In genomic region chr7:75721426-75721825, GRCh38 we compare ENCODE assay signal across 16 cellular contexts. TPM values are rescaled to one million over a fixed set of nuclear protein-coding genes. Genes with fewer than 3 reads are reported as not detected.
DNase-seq lines count a peak whose midpoint lies in the region; ATAC-seq and TF ChIP-seq lines count a peak whose summit lies in the region.
"Had no signal": no experiment of that assay in that cellular context is flagged by ENCODE, and none has a peak within 500 bp of the region (broad histone marks: within the 10 kb centered on the region; RNA-seq: fewer than 3 reads in every experiment).

No MANE protein-coding gene starts in this region.

- no peaks in the 10 kb centered on the region for H3K9me3 ChIP-seq in left lung
- H3K9me3 ChIP-seq in sigmoid colon, result no peaks in the 10 kb centered on the region
- H3K9me3 ChIP-seq: Caco-2 had no signal

- CTCF ChIA-PET in RWPE1 (lab: Yijun Ruan, JAX), result interaction anchor here (0.7 kb wide), 1 partner anchor 18 kb away, joined by 4 read pairs; no protein-coding TSS in a partner anchor

- H3K4me3 Mint-ChIP-seq in chondrocyte (ENCODE audit: unreplicated experiment), result no peak overlapping the region
- H3K4me3 Mint-ChIP-seq: CD4-positive, alpha-beta memory T cell; H9 had no signal

- peaks cover 12% of the 10 kb centered on the region for H3K4me1 Mint-ChIP-seq in chondrocyte (ENCODE audit: low read depth)
- H3K4me1 Mint-ChIP-seq: CD4-positive, alpha-beta memory T cell; H9 had no signal

- peak overlapping the region; percentile 61 for H3K27ac ChIP-seq in RWPE1
- H3K27ac ChIP-seq in left lung, result no peak overlapping the region
- no peak overlapping the region for H3K27ac ChIP-seq in sigmoid colon
- H3K27ac ChIP-seq: GM23248 had no signal

- peak; percentile 12 for ATAC-seq in left lung
- ATAC-seq in GM21576 (IDR thresholded peaks at IDR 0.05; ENCODE audit: unreplicated experiment), result no peak
- ATAC-seq: HCT116 had no signal

- H3K4me1 ChIP-seq in left lung (peaks cover 0 to 15% of the 10 kb centered on the region in 2 donors), sigmoid colon (no peaks in the 10 kb centered on the region)
- H3K4me1 ChIP-seq: Caco-2 had no signal

- intact Hi-C loops in left lung (cut with DNase I) (no loop called here), sigmoid colon (cut with DNase I) (no loop called here)

- no peak overlapping the region for H3K27ac Mint-ChIP-seq in chondrocyte (ENCODE audit: unreplicated experiment)
- H3K27ac Mint-ChIP-seq: CD4-positive, alpha-beta memory T cell; H9 had no signal

- H3K27me3 ChIP-seq in left lung (no peaks in the 10 kb centered on the region), sigmoid colon (no peaks in the 10 kb centered on the region)

- DNase-seq in RWPE1 (ENCODE audit: low spot score) (no peak), chondrocyte (ENCODE audit: low spot score) (peak; percentile 5), left lung (no peak), sigmoid colon (peak; percentile 8), mucosa of gallbladder (ENCODE audit: low spot score) (no peak), NK-92 (lab: John Stamatoyannopoulos, UW; ENCODE audit: unreplicated experiment) (no peak)
- no peak for DNase-seq in central memory CD4-positive, alpha-beta T cell
- DNase-seq: C1 segment of cervical spinal cord; Caco-2; CD4-positive, alpha-beta memory T cell; DMS153; DND-41; GM23248; H9 had no signal

- POLR2A ChIA-PET in RWPE1 (lab: Yijun Ruan, JAX; ENCODE audit: low non-redundant PET), result no interaction called here

- no peak for TF ChIP-seq EP300 in sigmoid colon (IDR thresholded peaks at IDR 0.05)

- no peaks in the 10 kb centered on the region for H3K27me3 Mint-ChIP-seq in chondrocyte (ENCODE audit: low read depth)
- H3K27me3 Mint-ChIP-seq: CD4-positive, alpha-beta memory T cell had no signal

- no peak for TF ChIP-seq POLR2A in sigmoid colon (IDR thresholded peaks at IDR 0.05)

- H3K36me3 Mint-ChIP-seq in chondrocyte (ENCODE audit: low read depth), result peaks cover 1% of the 10 kb centered on the region

- H3K4me3 ChIP-seq in left lung (no peak overlapping the region), sigmoid colon (no peak overlapping the region)
- H3K4me3 ChIP-seq: GM23248 had no signal

- whole genome bisulfite sequencing in sigmoid colon, 2 donors, result 90 to 94% methylated on average over 2 of the region's 2 CpGs

- no peaks in the 10 kb centered on the region for H3K9me3 Mint-ChIP-seq in chondrocyte (ENCODE audit: low read depth)
- H3K9me3 Mint-ChIP-seq: CD4-positive, alpha-beta memory T cell; H9 had no signal

- no peaks in the 10 kb centered on the region for H3K36me3 ChIP-seq in left lung
- H3K36me3 ChIP-seq in sigmoid colon, result no peaks in the 10 kb centered on the region

- TF ChIP-seq CTCF in RWPE1 (conservative IDR thresholded peaks at IDR 0.05; ENCODE audit: low read depth) (no peak), chondrocyte (IDR thresholded peaks at IDR 0.05) (no peak), left lung (IDR thresholded peaks at IDR 0.05) (no peak), sigmoid colon (IDR thresholded peaks at IDR 0.05) (no peak)

RNA-seq across cellular contexts. Expression of gene HIP1, which starts 17.3 kb away (rescaled TPM):
- 45.0 to 87.6 TPM (median 46.6 TPM) in 3 replicates for total RNA-seq in chondrocyte
- total RNA-seq in left lung, result 10 to 100 TPM; 83.8 to 84.2 TPM
- 10 to 100 TPM in 1 of 4 donors, 1 to 10 TPM in 3; 7.2 to 11.9 (median 8.6) TPM for total RNA-seq in sigmoid colon
- polyA plus RNA-seq in sigmoid colon, result 1 to 10 TPM; 1.2 to 4.6 (median 1.4) TPM
- 19.3 TPM for total RNA-seq in mucosa of gallbladder

RNA-seq across cellular contexts. Expression of gene CCL26, which starts 50.6 kb away (rescaled TPM):
- not detected in 3 replicates for total RNA-seq in chondrocyte
- total RNA-seq in left lung, result under 1 TPM in 1 of 2 donors, not detected in 1; 0.58 TPM
- 1 to 10 TPM in 1 of 4 donors, not detected in 3; 3.3 TPM for total RNA-seq in sigmoid colon
- polyA plus RNA-seq in sigmoid colon, result 1 to 10 TPM in 2 of 3 donors, not detected in 1; 1.8 to 3.0 TPM
- 0.89 TPM for total RNA-seq in mucosa of gallbladder
- total RNA-seq: Caco-2; CD4-positive, alpha-beta memory T cell; GM23248 had no signal
- polyA plus RNA-seq: CD4-positive, alpha-beta memory T cell had no signal

Comparison
In these comparisons a context has a peak if more than half of its experiments do, and no peak if none do; other contexts are left out.
1. DNase-seq: peak in chondrocyte (single experiment) and sigmoid colon (single experiment); none in RWPE1 (single experiment), left lung (0 of 2), central memory CD4-positive, alpha-beta T cell (single experiment), mucosa of gallbladder (single experiment) and NK-92 (single experiment).